In the genomic region with DNA sequence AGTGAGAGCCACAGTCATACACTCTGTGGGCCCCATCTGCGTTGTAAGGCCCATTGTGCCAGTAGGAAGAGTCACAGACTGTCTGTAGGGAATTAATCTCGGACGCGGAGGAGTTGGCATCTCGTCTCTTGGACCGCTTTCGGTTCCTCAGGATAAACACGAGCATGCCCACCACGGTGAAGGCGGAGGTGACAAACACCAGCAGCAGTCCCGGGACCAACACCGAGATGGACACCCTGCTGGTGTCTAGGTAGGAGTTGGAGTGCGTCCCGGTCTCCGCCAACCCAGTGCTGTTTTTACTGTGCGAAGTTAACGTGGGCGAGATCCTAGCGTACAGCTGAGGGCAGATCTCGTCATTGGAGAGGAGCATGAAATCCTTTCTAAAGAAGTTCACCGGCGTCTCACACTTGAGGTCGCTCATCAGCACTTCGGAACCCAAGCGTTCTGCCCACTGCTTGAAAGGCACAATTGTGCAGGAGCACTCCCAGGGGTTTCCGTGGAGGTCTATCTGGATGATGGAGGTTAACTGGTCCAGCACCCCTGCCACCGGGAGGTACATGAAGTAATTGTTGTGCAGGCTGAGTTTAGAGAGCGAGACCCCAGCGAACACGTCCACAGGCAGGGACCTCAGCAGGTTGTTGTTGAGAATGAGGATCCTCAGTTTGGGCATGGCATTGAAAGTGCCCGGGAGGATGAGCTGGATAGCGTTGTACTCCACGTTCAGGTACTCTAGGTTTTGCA, we compare ENCODE assay signal across 1 cellular context.
TF ChIP-seq lines count a peak whose summit lies in the region.

No MANE protein-coding gene starts in this region.

TF ChIP-seq in HepG2, 621 proteins besides CTCF, POLR2A, EP300 and RAD21 (continued from another document):
- TF ChIP-seq, protein P1, sequence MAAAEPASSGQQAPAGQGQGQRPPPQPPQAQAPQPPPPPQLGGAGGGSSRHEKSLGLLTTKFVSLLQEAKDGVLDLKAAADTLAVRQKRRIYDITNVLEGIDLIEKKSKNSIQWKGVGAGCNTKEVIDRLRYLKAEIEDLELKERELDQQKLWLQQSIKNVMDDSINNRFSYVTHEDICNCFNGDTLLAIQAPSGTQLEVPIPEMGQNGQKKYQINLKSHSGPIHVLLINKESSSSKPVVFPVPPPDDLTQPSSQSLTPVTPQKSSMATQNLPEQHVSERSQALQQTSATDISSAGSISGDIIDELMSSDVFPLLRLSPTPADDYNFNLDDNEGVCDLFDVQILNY (CRISPR knock-in tag; conservative IDR thresholded peaks at IDR 0.05) = no peak
- TF ChIP-seq, protein P2, sequence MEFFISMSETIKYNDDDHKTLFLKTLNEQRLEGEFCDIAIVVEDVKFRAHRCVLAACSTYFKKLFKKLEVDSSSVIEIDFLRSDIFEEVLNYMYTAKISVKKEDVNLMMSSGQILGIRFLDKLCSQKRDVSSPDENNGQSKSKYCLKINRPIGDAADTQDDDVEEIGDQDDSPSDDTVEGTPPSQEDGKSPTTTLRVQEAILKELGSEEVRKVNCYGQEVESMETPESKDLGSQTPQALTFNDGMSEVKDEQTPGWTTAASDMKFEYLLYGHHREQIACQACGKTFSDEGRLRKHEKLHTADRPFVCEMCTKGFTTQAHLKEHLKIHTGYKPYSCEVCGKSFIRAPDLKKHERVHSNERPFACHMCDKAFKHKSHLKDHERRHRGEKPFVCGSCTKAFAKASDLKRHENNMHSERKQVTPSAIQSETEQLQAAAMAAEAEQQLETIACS (CRISPR knock-in tag; IDR thresholded peaks at IDR 0.05) = no peak
- TF ChIP-seq BHLHE40 (IDR thresholded peaks at IDR 0.05; ENCODE audit: low read length) (no peak), PTBP1 (IDR thresholded peaks at IDR 0.05; ENCODE audit: low read depth, low read length, poor library complexity, severe bottlenecking) (no peak), ZSCAN25 (CRISPR knock-in tag; IDR thresholded peaks at IDR 0.05) (no peak), ZNF788 (CRISPR knock-in tag; IDR thresholded peaks at IDR 0.05; ENCODE audit: borderline replicate concordance) (no peak), CENPX (CRISPR knock-in tag; IDR thresholded peaks at IDR 0.05) (no peak), FOXK1 (CRISPR knock-in tag; IDR thresholded peaks at IDR 0.05; ENCODE audit: borderline replicate concordance, low read depth) (no peak), ZEB1 (IDR thresholded peaks at IDR 0.05; ENCODE audit: insufficient replicate concordance, low read depth) (no peak), ZSCAN22 (CRISPR knock-in tag; IDR thresholded peaks at IDR 0.05) (no peak), NONO (IDR thresholded peaks at IDR 0.05) (no peak), NONO (CRISPR knock-in tag; conservative IDR thresholded peaks at IDR 0.05) (no peak), ZNF724P (CRISPR knock-in tag; IDR thresholded peaks at IDR 0.05; ENCODE audit: borderline replicate concordance) (no peak), ZSCAN31 (CRISPR knock-in tag; IDR thresholded peaks at IDR 0.05; ENCODE audit: low read depth) (no peak)
- TF ChIP-seq, protein P3, sequence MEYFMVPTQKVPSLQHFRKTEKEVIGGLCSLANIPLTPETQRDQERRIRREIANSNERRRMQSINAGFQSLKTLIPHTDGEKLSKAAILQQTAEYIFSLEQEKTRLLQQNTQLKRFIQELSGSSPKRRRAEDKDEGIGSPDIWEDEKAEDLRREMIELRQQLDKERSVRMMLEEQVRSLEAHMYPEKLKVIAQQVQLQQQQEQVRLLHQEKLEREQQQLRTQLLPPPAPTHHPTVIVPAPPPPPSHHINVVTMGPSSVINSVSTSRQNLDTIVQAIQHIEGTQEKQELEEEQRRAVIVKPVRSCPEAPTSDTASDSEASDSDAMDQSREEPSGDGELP (IDR thresholded peaks at IDR 0.05; ENCODE audit: borderline replicate concordance, low read depth) = no peak
- TF ChIP-seq, protein P4, sequence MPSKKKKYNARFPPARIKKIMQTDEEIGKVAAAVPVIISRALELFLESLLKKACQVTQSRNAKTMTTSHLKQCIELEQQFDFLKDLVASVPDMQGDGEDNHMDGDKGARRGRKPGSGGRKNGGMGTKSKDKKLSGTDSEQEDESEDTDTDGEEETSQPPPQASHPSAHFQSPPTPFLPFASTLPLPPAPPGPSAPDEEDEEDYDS (CRISPR knock-in tag; IDR thresholded peaks at IDR 0.05) = no peak
- TF ChIP-seq, protein P5, sequence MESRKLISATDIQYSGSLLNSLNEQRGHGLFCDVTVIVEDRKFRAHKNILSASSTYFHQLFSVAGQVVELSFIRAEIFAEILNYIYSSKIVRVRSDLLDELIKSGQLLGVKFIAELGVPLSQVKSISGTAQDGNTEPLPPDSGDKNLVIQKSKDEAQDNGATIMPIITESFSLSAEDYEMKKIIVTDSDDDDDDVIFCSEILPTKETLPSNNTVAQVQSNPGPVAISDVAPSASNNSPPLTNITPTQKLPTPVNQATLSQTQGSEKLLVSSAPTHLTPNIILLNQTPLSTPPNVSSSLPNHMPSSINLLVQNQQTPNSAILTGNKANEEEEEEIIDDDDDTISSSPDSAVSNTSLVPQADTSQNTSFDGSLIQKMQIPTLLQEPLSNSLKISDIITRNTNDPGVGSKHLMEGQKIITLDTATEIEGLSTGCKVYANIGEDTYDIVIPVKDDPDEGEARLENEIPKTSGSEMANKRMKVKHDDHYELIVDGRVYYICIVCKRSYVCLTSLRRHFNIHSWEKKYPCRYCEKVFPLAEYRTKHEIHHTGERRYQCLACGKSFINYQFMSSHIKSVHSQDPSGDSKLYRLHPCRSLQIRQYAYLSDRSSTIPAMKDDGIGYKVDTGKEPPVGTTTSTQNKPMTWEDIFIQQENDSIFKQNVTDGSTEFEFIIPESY (CRISPR knock-in tag; IDR thresholded peaks at IDR 0.05) = no peak
- TF ChIP-seq, protein P6, sequence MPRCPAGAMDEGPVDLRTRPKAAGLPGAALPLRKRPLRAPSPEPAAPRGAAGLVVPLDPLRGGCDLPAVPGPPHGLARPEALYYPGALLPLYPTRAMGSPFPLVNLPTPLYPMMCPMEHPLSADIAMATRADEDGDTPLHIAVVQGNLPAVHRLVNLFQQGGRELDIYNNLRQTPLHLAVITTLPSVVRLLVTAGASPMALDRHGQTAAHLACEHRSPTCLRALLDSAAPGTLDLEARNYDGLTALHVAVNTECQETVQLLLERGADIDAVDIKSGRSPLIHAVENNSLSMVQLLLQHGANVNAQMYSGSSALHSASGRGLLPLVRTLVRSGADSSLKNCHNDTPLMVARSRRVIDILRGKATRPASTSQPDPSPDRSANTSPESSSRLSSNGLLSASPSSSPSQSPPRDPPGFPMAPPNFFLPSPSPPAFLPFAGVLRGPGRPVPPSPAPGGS (CRISPR knock-in tag; IDR thresholded peaks at IDR 0.05) = no peak
- TF ChIP-seq, protein P7, sequence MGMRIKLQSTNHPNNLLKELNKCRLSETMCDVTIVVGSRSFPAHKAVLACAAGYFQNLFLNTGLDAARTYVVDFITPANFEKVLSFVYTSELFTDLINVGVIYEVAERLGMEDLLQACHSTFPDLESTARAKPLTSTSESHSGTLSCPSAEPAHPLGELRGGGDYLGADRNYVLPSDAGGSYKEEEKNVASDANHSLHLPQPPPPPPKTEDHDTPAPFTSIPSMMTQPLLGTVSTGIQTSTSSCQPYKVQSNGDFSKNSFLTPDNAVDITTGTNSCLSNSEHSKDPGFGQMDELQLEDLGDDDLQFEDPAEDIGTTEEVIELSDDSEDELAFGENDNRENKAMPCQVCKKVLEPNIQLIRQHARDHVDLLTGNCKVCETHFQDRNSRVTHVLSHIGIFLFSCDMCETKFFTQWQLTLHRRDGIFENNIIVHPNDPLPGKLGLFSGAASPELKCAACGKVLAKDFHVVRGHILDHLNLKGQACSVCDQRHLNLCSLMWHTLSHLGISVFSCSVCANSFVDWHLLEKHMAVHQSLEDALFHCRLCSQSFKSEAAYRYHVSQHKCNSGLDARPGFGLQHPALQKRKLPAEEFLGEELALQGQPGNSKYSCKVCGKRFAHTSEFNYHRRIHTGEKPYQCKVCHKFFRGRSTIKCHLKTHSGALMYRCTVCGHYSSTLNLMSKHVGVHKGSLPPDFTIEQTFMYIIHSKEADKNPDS (CRISPR knock-in tag; IDR thresholded peaks at IDR 0.05) = no peak
TF ChIP-seq in HepG2: peak in this region for 0.
